In genomic region chr9:32589083-32589713, GRCh38 we compare ENCODE assay signal across 1 cellular context.
TF ChIP-seq lines count a peak whose summit lies in the region.

No MANE protein-coding gene starts in this region.

TF ChIP-seq in HepG2, 621 proteins besides CTCF, POLR2A, EP300 and RAD21:
- TF ChIP-seq, protein P1, sequence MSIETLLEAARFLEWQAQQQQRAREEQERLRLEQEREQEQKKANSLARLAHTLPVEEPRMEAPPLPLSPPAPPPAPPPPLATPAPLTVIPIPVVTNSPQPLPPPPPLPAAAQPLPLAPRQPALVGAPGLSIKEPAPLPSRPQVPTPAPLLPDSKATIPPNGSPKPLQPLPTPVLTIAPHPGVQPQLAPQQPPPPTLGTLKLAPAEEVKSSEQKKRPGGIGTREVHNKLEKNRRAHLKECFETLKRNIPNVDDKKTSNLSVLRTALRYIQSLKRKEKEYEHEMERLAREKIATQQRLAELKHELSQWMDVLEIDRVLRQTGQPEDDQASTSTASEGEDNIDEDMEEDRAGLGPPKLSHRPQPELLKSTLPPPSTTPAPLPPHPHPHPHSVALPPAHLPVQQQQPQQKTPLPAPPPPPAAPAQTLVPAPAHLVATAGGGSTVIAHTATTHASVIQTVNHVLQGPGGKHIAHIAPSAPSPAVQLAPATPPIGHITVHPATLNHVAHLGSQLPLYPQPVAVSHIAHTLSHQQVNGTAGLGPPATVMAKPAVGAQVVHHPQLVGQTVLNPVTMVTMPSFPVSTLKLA (IDR thresholded peaks at IDR 0.05), result no peak
- TF ChIP-seq TRAFD1 (CRISPR knock-in tag; IDR thresholded peaks at IDR 0.05; ENCODE audit: borderline replicate concordance), result no peak
- peak; percentile 29; the same call in 1 of the 2 replicates for TF ChIP-seq MAFF (IDR thresholded peaks at IDR 0.05; ENCODE audit: low read depth, low read length)
- TF ChIP-seq SMC3 (IDR thresholded peaks at IDR 0.05; ENCODE audit: low read length), result peak; percentile 41; the same call in 1 of the 2 replicates
- peak; percentile 13 to 35; a peak in 1 of 4 replicates for TF ChIP-seq MAFK (conservative IDR thresholded peaks at IDR 0.05 in 1 of 2, IDR thresholded peaks at IDR 0.05 in 1 of 2; ENCODE audit: low read length in 2 of 2)
- TF ChIP-seq CEBPG (CRISPR knock-in tag; IDR thresholded peaks at IDR 0.05), result 0 out of 2 replicates have a peak, but pooled peaks have one; percentile 6
- no peak for TF ChIP-seq ZKSCAN8 (CRISPR knock-in tag; IDR thresholded peaks at IDR 0.05; ENCODE audit: borderline replicate concordance)
- TF ChIP-seq ELF3 (CRISPR knock-in tag; IDR thresholded peaks at IDR 0.05), result peak; percentile 51; the same call in 1 of the 2 replicates
- TF ChIP-seq CC2D1A (CRISPR knock-in tag; IDR thresholded peaks at IDR 0.05), result no peak
- peak; percentile 62 for TF ChIP-seq STAG1 (CRISPR knock-in tag; IDR thresholded peaks at IDR 0.05)
- TF ChIP-seq ZBTB10 (CRISPR knock-in tag; IDR thresholded peaks at IDR 0.05; ENCODE audit: borderline replicate concordance), result no peak
- no peak for TF ChIP-seq FOXM1 (CRISPR knock-in tag; IDR thresholded peaks at IDR 0.05)
- peak; percentile 51; the same call in 1 of the 2 replicates for TF ChIP-seq CEBPB (IDR thresholded peaks at IDR 0.05; ENCODE audit: borderline replicate concordance, low read depth, low read length)
